Comparison of ENCODE assay signal across 15 cellular contexts in the genomic region with DNA sequence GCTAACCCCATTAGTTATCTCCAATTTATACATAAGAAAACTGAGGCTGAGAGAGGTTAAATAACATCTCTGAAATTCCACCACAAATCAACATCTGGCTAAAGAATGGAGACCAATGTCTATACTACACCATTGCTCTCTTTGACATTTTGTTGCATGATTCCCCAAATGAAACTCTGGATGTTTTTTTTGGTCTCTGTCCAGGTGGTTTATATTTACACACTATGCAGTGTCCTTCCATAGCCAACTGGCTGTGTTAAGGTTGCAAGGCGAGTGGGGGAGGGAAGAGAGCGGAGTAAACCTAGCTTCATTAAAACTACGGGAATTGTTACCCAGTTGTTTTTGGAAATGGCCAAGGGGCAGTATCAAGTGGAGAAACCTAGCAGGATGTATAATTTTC.
"Had no signal": no experiment of that assay in that cellular context is flagged by ENCODE, and none has a peak within 500 bp of the region (broad histone marks: within the 10 kb centered on the region; RNA-seq: fewer than 3 reads in every experiment).

No MANE protein-coding gene starts in this region.

- H3K36me3 Mint-ChIP-seq: activated CD4-positive, alpha-beta memory T cell treated with anti-CD3 and anti-CD28 coated beads for 36 hours; activated naive CD8-positive, alpha-beta T cell treated with anti-CD3 and anti-CD28 coated beads for 36 hours; naive thymus-derived CD8-positive, alpha-beta T cell; stimulated activated effector memory CD8-positive, alpha-beta T cell treated with anti-CD3 and anti-CD28 coated beads, Interleukin-12 subunit alpha, Interleukin-12 subunit beta, amount 100 ng/mL, for 72 hours had no signal

- H3K4me2 ChIP-seq: smooth muscle cell had no signal

- H3K9me3 ChIP-seq: tibial nerve had no signal

- H3K36me3 ChIP-seq: cardiac muscle cell, tibial nerve had no signal

- H3K4me3 ChIP-seq: cardiac muscle cell, smooth muscle cell, tibial nerve had no signal

- DNase-seq: activated CD4-positive, alpha-beta memory T cell treated with anti-CD3 and anti-CD28 coated beads for 36 hours; activated gamma-delta T cell treated with Interleukin-2 at 50 U/mL for 16 hours; activated naive CD8-positive, alpha-beta T cell treated with anti-CD3 and anti-CD28 coated beads for 36 hours; activated T-cell treated with anti-CD3 and anti-CD28 coated beads, Interleukin-2, amount 50 U/mL, for 4 hours; anterior cingulate cortex; effector CD4-positive, alpha-beta T cell; glutamatergic neuron; left cardiac atrium; naive thymus-derived CD8-positive, alpha-beta T cell; right cardiac atrium had no signal

- H3K27ac ChIP-seq: cardiac muscle cell, tibial nerve had no signal

- H3K9me3 Mint-ChIP-seq: activated CD4-positive, alpha-beta memory T cell treated with anti-CD3 and anti-CD28 coated beads for 36 hours; activated naive CD8-positive, alpha-beta T cell treated with anti-CD3 and anti-CD28 coated beads for 36 hours; activated T-cell treated with anti-CD3 and anti-CD28 coated beads, Interleukin-2, amount 50 U/mL, for 4 hours; stimulated activated effector memory CD8-positive, alpha-beta T cell treated with anti-CD3 and anti-CD28 coated beads, Interleukin-12 subunit alpha, Interleukin-12 subunit beta, amount 100 ng/mL, for 72 hours had no signal

- H3K27me3 ChIP-seq: cardiac muscle cell, tibial nerve had no signal

- H3K4me1 ChIP-seq: tibial nerve had no signal

- FAIRE-seq: colon had no signal

- H3K27ac Mint-ChIP-seq: activated CD4-positive, alpha-beta memory T cell treated with anti-CD3 and anti-CD28 coated beads for 36 hours; activated naive CD8-positive, alpha-beta T cell treated with anti-CD3 and anti-CD28 coated beads for 36 hours; naive thymus-derived CD8-positive, alpha-beta T cell; stimulated activated effector memory CD8-positive, alpha-beta T cell treated with anti-CD3 and anti-CD28 coated beads, Interleukin-12 subunit alpha, Interleukin-12 subunit beta, amount 100 ng/mL, for 72 hours had no signal

- H3K4me1 Mint-ChIP-seq: activated naive CD8-positive, alpha-beta T cell treated with anti-CD3 and anti-CD28 coated beads for 36 hours; naive thymus-derived CD8-positive, alpha-beta T cell; stimulated activated effector memory CD8-positive, alpha-beta T cell treated with anti-CD3 and anti-CD28 coated beads, Interleukin-12 subunit alpha, Interleukin-12 subunit beta, amount 100 ng/mL, for 72 hours had no signal

- H3K4me3 Mint-ChIP-seq: activated CD4-positive, alpha-beta memory T cell treated with anti-CD3 and anti-CD28 coated beads for 36 hours; activated naive CD8-positive, alpha-beta T cell treated with anti-CD3 and anti-CD28 coated beads for 36 hours; activated T-cell treated with anti-CD3 and anti-CD28 coated beads, Interleukin-2, amount 50 U/mL, for 4 hours; naive thymus-derived CD8-positive, alpha-beta T cell; stimulated activated effector memory CD8-positive, alpha-beta T cell treated with anti-CD3 and anti-CD28 coated beads, Interleukin-12 subunit alpha, Interleukin-12 subunit beta, amount 100 ng/mL, for 72 hours had no signal
